Comparison of ENCODE assay signal across 14 cellular contexts in the genomic region with DNA sequence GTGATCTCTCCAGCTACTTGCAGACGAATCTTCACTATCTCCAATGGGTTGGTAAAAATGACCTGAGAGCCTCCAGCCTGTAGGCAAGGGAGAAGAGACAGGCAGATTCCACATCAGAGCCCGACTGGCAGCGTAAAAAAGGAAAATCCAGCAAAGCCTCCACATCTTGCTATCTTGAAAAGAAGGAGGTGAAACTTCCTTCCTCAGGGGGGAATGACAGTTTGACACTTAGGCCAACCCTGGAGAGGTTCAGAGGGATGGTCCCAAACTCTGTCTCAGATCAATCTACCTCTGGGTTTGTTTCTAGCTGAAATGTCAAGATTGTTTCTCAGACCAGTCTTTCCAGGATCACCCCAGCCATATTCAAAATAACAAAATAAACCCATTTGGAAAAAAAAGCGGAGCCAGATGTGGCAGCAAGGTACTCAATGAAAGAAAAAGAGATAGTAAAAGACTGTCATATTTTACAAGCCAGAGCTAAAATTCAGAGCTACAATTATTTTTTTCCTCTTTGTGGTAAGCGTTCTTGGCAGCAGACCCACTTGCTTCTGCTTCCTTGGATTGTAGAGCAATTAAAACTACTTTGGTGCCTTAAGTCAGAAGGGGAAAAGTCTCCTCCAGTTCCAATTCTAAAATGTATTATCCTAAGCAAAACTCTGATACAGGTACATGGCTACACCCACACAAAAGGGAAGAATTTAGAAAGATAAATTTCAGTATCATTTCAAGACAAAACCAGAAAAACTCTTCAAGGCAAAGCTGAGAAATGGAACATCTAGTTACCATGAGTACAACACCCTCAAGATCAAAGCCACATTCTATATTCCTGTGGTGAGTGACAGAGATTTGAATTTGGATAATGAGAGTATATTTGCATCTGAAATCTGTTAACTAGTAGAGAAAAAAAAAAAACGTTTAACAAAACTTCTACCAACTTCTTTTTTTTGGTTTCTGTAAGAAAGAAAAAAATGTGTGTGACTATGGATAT.
A peak's percentile ranks its signal among the peaks of the same experiment; 100 is the strongest.
DNase-seq lines count a peak whose midpoint lies in the region; ATAC-seq, FAIRE-seq and TF ChIP-seq lines count a peak whose summit lies in the region.
"Had no signal": no experiment of that assay in that cellular context is flagged by ENCODE, and none has a peak within 500 bp of the region (broad histone marks: within the 10 kb centered on the region; RNA-seq: fewer than 3 reads in every experiment).

No MANE protein-coding gene starts in this region.

- WGBS in HUES64: 71% methylated on average over 5 of the region's 6 CpGs
- no CpG with 5 or more reads among the region's 6 CpGs for WGBS in neuronal stem cell (ENCODE audit: extremely low coverage in 2 of 2, insufficient read length in 2 of 2, insufficient replicate concordance in 1 of 2), 2 donors
- WGBS in pancreas, 2 donors: 73 to 79% methylated on average over 6 of the region's 6 CpGs

- no peak for ATAC-seq in pancreas
- ATAC-seq: heart right ventricle had no signal

- H2AFZ ChIP-seq in neuronal stem cell (ENCODE audit: low read length): no peak overlapping the region
- H2AFZ ChIP-seq: parathyroid adenoma had no signal

- H3K4ac ChIP-seq in neuronal stem cell (ENCODE audit: low read length): no peak overlapping the region

- H4K91ac ChIP-seq in neuronal stem cell (ENCODE audit: low read depth, low read length, poor library complexity): no peak overlapping the region

- no peaks in the 10 kb centered on the region for H3K27me3 ChIP-seq in HUES64 (ENCODE audit: insufficient read depth, low read length)
- H3K27me3 ChIP-seq in neuronal stem cell (ENCODE audit: control insufficient read depth in 3 of 3, insufficient read depth in 3 of 3, low read depth in 1 of 3, low read length in 3 of 3): no peaks in the 10 kb centered on the region
- no peaks in the 10 kb centered on the region for H3K27me3 ChIP-seq in pancreas
- H3K27me3 ChIP-seq: colonic mucosa, heart right ventricle had no signal

- H2BK15ac ChIP-seq in neuronal stem cell (ENCODE audit: low read length): no peak overlapping the region

- TF ChIP-seq CTCF in astrocyte of the cerebellum (IDR thresholded peaks at IDR 0.05; ENCODE audit: low read depth, low read length, missing control alignments): no peak
- TF ChIP-seq CTCF in pancreas (IDR thresholded peaks at IDR 0.05): no peak

- H3K4me1 ChIP-seq in HUES64 (ENCODE audit: insufficient read depth, low read length) (peaks cover 61% of the 10 kb centered on the region), neuronal stem cell (ENCODE audit: control insufficient read depth in 2 of 2, insufficient read depth in 1 of 2, low read depth in 1 of 2, low read length in 2 of 2) (peaks cover 12 to 18% of the 10 kb centered on the region in 2 donors), pancreas (no peaks in the 10 kb centered on the region)
- H3K4me1 ChIP-seq: colonic mucosa, parathyroid adenoma had no signal

- in situ Hi-C loops in astrocyte of the cerebellum (cut with HindIII; ENCODE audit: low sequenced_read_pairs): no loop called here

- H3K9me3 ChIP-seq in HUES64 (ENCODE audit: insufficient read depth, low read depth, low read length) (no peaks in the 10 kb centered on the region), neuronal stem cell (replicated peaks in 1 of 2; ENCODE audit: control insufficient read depth in 2 of 2, insufficient read depth in 1 of 2, low read depth in 1 of 2, low read length in 2 of 2) (no peaks in the 10 kb centered on the region), pancreas (no peaks in the 10 kb centered on the region)
- H3K9me3 ChIP-seq: colonic mucosa, heart right ventricle had no signal

- H2BK120ac ChIP-seq in neuronal stem cell (ENCODE audit: low read depth, low read length): no peak overlapping the region

- no peak overlapping the region for H4K8ac ChIP-seq in neuronal stem cell (ENCODE audit: low read depth, low read length)

- H3K9ac ChIP-seq in HUES64 (ENCODE audit: low read depth, low read length) (no peak overlapping the region), neuronal stem cell (ENCODE audit: low read depth, low read length, poor library complexity) (no peak overlapping the region)
- H3K9ac ChIP-seq: KMS-11, parathyroid adenoma had no signal

- no peak overlapping the region for H2BK12ac ChIP-seq in neuronal stem cell (ENCODE audit: low read length)

- peak; percentile 16 for DNase-seq in GDM1 (lab: John Stamatoyannopoulos, UW)
- peak; percentile 39 for DNase-seq in astrocyte of the cerebellum (ENCODE audit: low read depth)
- DNase-seq in neuronal stem cell (ENCODE audit: low spot score): no peak
- no peak for DNase-seq in cardiac septum (ENCODE audit: low spot score)
- no peak for DNase-seq in pancreas
- DNase-seq in NCI-H510A (lab: John Stamatoyannopoulos, UW): no peak
- DNase-seq: activated B cell treated with CpG ODN at 0.5 μM for 24 hours; CD4-positive, CD25-positive, alpha-beta regulatory T cell; colonic mucosa; heart right ventricle; NCI-H526 treated with DMSO at 0.1 percent for 48 hours had no signal

- H3K4me3 ChIP-seq in HUES64 (ENCODE audit: low read length) (no peak overlapping the region), astrocyte of the cerebellum (ENCODE audit: low read depth, low read length) (no peak overlapping the region), neuronal stem cell (ENCODE audit: low read length in 2 of 2) (no peak overlapping the region), pancreas (no peak overlapping the region)
- H3K4me3 ChIP-seq: colonic mucosa, heart right ventricle had no signal

- no peak overlapping the region for H2BK5ac ChIP-seq in neuronal stem cell (ENCODE audit: low read length)

- no peak overlapping the region for H2AK5ac ChIP-seq in neuronal stem cell (ENCODE audit: low read depth, low read length)

- no peaks in the 10 kb centered on the region for H3K36me3 ChIP-seq in HUES64 (ENCODE audit: insufficient read depth, low read length)
- H3K36me3 ChIP-seq in neuronal stem cell (replicated peaks in 1 of 2; ENCODE audit: control insufficient read depth in 2 of 2, insufficient read depth in 2 of 2, low read length in 2 of 2): peaks cover 0 to 14% of the 10 kb centered on the region in 2 donors
- no peaks in the 10 kb centered on the region for H3K36me3 ChIP-seq in pancreas
- H3K36me3 ChIP-seq: colonic mucosa had no signal

- intact Hi-C loops in cardiac septum (cut with DNase I): no loop called here
- intact Hi-C loops in pancreas (cut with DNase I): loop anchor here in 1 of 3 donors (10.0 kb wide), 1 partner anchor 189 kb away; no protein-coding TSS in a partner anchor

- no peak overlapping the region for H3K4me2 ChIP-seq in neuronal stem cell (ENCODE audit: insufficient read depth, low read length, poor library complexity, severe bottlenecking)
- H3K4me2 ChIP-seq: KMS-11 had no signal

- H3K79me1 ChIP-seq in neuronal stem cell (ENCODE audit: low read depth, low read length): no peaks in the 10 kb centered on the region

- no peak for FAIRE-seq in pancreas (lab: Jason Lieb, UNC)

- H3K23ac ChIP-seq in neuronal stem cell (ENCODE audit: low read depth, low read length, poor library complexity): no peak overlapping the region

- H3K27ac ChIP-seq in HUES64 (ENCODE audit: low read depth, low read length) (peak overlapping the region; percentile 24; the same call in 1 of the 2 replicates), neuronal stem cell (replicated peaks; ENCODE audit: low read length) (peak overlapping the region; percentile 25), pancreas (no peak overlapping the region)
- H3K27ac ChIP-seq: colonic mucosa, heart right ventricle, KMS-11, parathyroid adenoma had no signal

- no peak overlapping the region for H3K18ac ChIP-seq in neuronal stem cell (ENCODE audit: low read length)

- no peak overlapping the region for H3K14ac ChIP-seq in neuronal stem cell (ENCODE audit: low read length)

Comparison
In these comparisons a context has a peak if more than half of its experiments do, and no peak if none do; other contexts are left out.
1. DNase-seq: peak in GDM1 (single experiment) and astrocyte of the cerebellum (single experiment); none in neuronal stem cell (single experiment), cardiac septum (single experiment), pancreas (0 of 6) and NCI-H510A (single experiment).
2. H3K27ac ChIP-seq: peak in HUES64 (single experiment) and neuronal stem cell (single experiment); none in pancreas (0 of 4).